Comparison of ENCODE assay signal across 28 cellular contexts in genomic region chr9:6937209-6937608, GRCh38.
"Had no signal": no experiment of that assay in that cellular context is flagged by ENCODE, and none has a peak within 500 bp of the region (broad histone marks: within the 10 kb centered on the region; RNA-seq: fewer than 3 reads in every experiment).

No MANE protein-coding gene starts in this region.

- H3K36me3 ChIP-seq: ascending aorta, breast epithelium, cardiac muscle cell had no signal

- H3K4me3 ChIP-seq: ascending aorta, breast epithelium, cardiac muscle cell, coronary artery, dorsolateral prefrontal cortex had no signal

- DNase-seq: activated CD4-positive, alpha-beta memory T cell treated with anti-CD3 and anti-CD28 coated beads, Interleukin-2, amount 10 ng/mL, durations not matched to agents 7 days and 5 days; activated CD4-positive, alpha-beta T cell treated with anti-CD3 and anti-CD28 coated beads for 1 hour; activated CD4-positive, alpha-beta T cell treated with anti-CD3 and anti-CD28 coated beads for 4 hours; activated CD4-positive, alpha-beta T cell treated with anti-CD3 and anti-CD28 coated beads, Interleukin-2, amount 10 ng/mL, durations not matched to agents 7 days and 5 days; activated CD4-positive, alpha-beta T cell treated with anti-CD3 and anti-CD28 coated beads, Interleukin-2, amount 50 U/mL, for 4 hours; activated CD8-positive, alpha-beta memory T cell treated with anti-CD3 and anti-CD28 coated beads, Interleukin-2, amount 50 U/mL, for 48 hours; activated gamma-delta T cell; activated naive CD4-positive, alpha-beta T cell; activated naive CD4-positive, alpha-beta T cell treated with anti-CD3 and anti-CD28 coated beads, Interleukin-2, amount 10 ng/mL, durations not matched to agents 7 days and 5 days; activated naive CD8-positive, alpha-beta T cell treated with anti-CD3 and anti-CD28 coated beads, Interleukin-2, amount 10 ng/mL, durations not matched to agents 7 days and 5 days; activated T-cell treated with anti-CD3 and anti-CD28 coated beads for 4 hours; activated T-cell treated with anti-CD3 and anti-CD28 coated beads, Interleukin-2, amount 50 U/mL, for 24 hours; activated T-cell treated with anti-CD3 and anti-CD28 coated beads, Interleukin-2, amount 50 U/mL, for 72 hours; central memory CD4-positive, alpha-beta T cell; dorsolateral prefrontal cortex; effector memory CD4-positive, alpha-beta T cell; endodermal cell; foreskin fibroblast; head of caudate nucleus; T-helper 2 cell had no signal

- H3K27me3 ChIP-seq: ascending aorta, breast epithelium, cardiac muscle cell, dorsolateral prefrontal cortex had no signal

- H3K9me3 ChIP-seq: ascending aorta, breast epithelium had no signal

- H3K27ac ChIP-seq: ascending aorta, breast epithelium, cardiac muscle cell, coronary artery had no signal

- FAIRE-seq: frontal cortex had no signal

- ATAC-seq: activated naive CD4-positive, alpha-beta T cell treated with anti-CD3 and anti-CD28 coated beads, Interleukin-2, amount 50 U/mL, for 72 hours; activated T-cell treated with anti-CD3 and anti-CD28 coated beads, Interleukin-2, amount 50 U/mL, for 72 hours; esophagus mucosa; WTC11 had no signal
